Comparison of ENCODE assay signal across 1 cellular context in genomic region chr12:4037747-4038312, GRCh38.
TF ChIP-seq lines count a peak whose summit lies in the region.

No MANE protein-coding gene starts in this region.

TF ChIP-seq in H1, 55 proteins besides CTCF, POLR2A, EP300 and RAD21:
- no peak for TF ChIP-seq SP2 (IDR thresholded peaks at IDR 0.05; ENCODE audit: low read length)
- TF ChIP-seq POLR2AphosphoS5 (IDR thresholded peaks at IDR 0.05; ENCODE audit: low read depth, low read length) = no peak
- TF ChIP-seq HDAC6 (IDR thresholded peaks at IDR 0.05; ENCODE audit: low read depth, low read length) = no peak
- no peak for TF ChIP-seq YY1 (IDR thresholded peaks at IDR 0.05; ENCODE audit: low read depth, low read length)
- no peak for TF ChIP-seq CBX8 (IDR thresholded peaks at IDR 0.05; ENCODE audit: borderline replicate concordance, low read depth, low read length)
- TF ChIP-seq, protein P1, sequence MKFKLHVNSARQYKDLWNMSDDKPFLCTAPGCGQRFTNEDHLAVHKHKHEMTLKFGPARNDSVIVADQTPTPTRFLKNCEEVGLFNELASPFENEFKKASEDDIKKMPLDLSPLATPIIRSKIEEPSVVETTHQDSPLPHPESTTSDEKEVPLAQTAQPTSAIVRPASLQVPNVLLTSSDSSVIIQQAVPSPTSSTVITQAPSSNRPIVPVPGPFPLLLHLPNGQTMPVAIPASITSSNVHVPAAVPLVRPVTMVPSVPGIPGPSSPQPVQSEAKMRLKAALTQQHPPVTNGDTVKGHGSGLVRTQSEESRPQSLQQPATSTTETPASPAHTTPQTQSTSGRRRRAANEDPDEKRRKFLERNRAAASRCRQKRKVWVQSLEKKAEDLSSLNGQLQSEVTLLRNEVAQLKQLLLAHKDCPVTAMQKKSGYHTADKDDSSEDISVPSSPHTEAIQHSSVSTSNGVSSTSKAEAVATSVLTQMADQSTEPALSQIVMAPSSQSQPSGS (IDR thresholded peaks at IDR 0.05; ENCODE audit: low read length) = no peak
- no peak for TF ChIP-seq CBX5 (IDR thresholded peaks at IDR 0.05; ENCODE audit: low read depth, low read length)
- TF ChIP-seq TAF1 (IDR thresholded peaks at IDR 0.05; ENCODE audit: low read depth, low read length) = no peak
- no peak for TF ChIP-seq EGR1 (IDR thresholded peaks at IDR 0.05; ENCODE audit: borderline replicate concordance, low read depth, low read length)
- TF ChIP-seq CTBP2 (IDR thresholded peaks at IDR 0.05; ENCODE audit: borderline replicate concordance, insufficient read depth, insufficient read length, low read length) = no peak
- TF ChIP-seq SP4 (IDR thresholded peaks at IDR 0.05; ENCODE audit: low read length) = no peak
- no peak for TF ChIP-seq JUND (IDR thresholded peaks at IDR 0.05; ENCODE audit: low read length)
- TF ChIP-seq, protein P2, sequence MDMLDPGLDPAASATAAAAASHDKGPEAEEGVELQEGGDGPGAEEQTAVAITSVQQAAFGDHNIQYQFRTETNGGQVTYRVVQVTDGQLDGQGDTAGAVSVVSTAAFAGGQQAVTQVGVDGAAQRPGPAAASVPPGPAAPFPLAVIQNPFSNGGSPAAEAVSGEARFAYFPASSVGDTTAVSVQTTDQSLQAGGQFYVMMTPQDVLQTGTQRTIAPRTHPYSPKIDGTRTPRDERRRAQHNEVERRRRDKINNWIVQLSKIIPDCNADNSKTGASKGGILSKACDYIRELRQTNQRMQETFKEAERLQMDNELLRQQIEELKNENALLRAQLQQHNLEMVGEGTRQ (IDR thresholded peaks at IDR 0.05; ENCODE audit: low read length) = no peak
- TF ChIP-seq BCL11A (IDR thresholded peaks at IDR 0.05; ENCODE audit: low read depth in 2 of 2, low read length in 2 of 2) = no peak
- no peak for TF ChIP-seq CHD2 (IDR thresholded peaks at IDR 0.05; ENCODE audit: low read length)
- TF ChIP-seq GABPA (IDR thresholded peaks at IDR 0.05; ENCODE audit: borderline replicate concordance, insufficient read depth, low read length) = no peak
- TF ChIP-seq ZNF274 (IDR thresholded peaks at IDR 0.05; ENCODE audit: borderline replicate concordance, extremely low read depth, low read length) = no peak
- TF ChIP-seq ATF3 (IDR thresholded peaks at IDR 0.05; ENCODE audit: insufficient read depth, low read depth, low read length) = no peak
- TF ChIP-seq KDM4A (IDR thresholded peaks at IDR 0.05; ENCODE audit: low read depth, low read length, severe bottlenecking) = no peak
TF ChIP-seq in H1: peak in this region for 0.
